Comparison of ENCODE assay signal across 22 cellular contexts in genomic region chrX:25004040-25004439, GRCh38. TPM values are rescaled to one million over a fixed set of nuclear protein-coding genes. Genes with fewer than 3 reads are reported as not detected.
DNase-seq lines count a peak whose midpoint lies in the region; ATAC-seq and TF ChIP-seq lines count a peak whose summit lies in the region.
"Had no signal": no experiment of that assay in that cellular context is flagged by ENCODE, and none has a peak within 500 bp of the region (broad histone marks: within the 10 kb centered on the region; RNA-seq: fewer than 3 reads in every experiment).

No MANE protein-coding gene starts in this region.

- no peak overlapping the region for H2AK5ac ChIP-seq in neuronal stem cell (ENCODE audit: low read depth, low read length)

- no peak overlapping the region for H2BK12ac ChIP-seq in neuronal stem cell (ENCODE audit: low read length)

- intact Hi-C loops in spleen (cut with DNase I; ENCODE audit: low total_unique reads) = no loop called here

- no peak overlapping the region for H3K27ac ChIP-seq in neuronal stem cell (replicated peaks; ENCODE audit: low read length)
- H3K27ac ChIP-seq in spleen = no peak overlapping the region
- H3K27ac ChIP-seq: 22Rv1, left lung, upper lobe of left lung had no signal

- peak overlapping the region; percentile 68 for H2AFZ ChIP-seq in neuronal stem cell (ENCODE audit: low read length)

- H3K4me2 ChIP-seq in neuronal stem cell (ENCODE audit: insufficient read depth, low read length, poor library complexity, severe bottlenecking) = no peak overlapping the region

- peaks cover 28% of the 10 kb centered on the region for H3K4me1 Mint-ChIP-seq in chondrocyte (ENCODE audit: low read depth)
- peaks cover 13% of the 10 kb centered on the region for H3K4me1 Mint-ChIP-seq in activated CD8-positive, alpha-beta memory T cell treated with anti-CD3 and anti-CD28 coated beads, Interleukin-2, amount 10 ng/mL, durations not matched to agents 7 days and 5 days

- H3K23ac ChIP-seq in neuronal stem cell (ENCODE audit: low read depth, low read length, poor library complexity) = no peak overlapping the region

- peak; percentile 29 for DNase-seq in DMS53 (lab: John Stamatoyannopoulos, UW)
- DNase-seq in DMS53 treated with DMSO at 0.1 percent for 48 hours (lab: John Stamatoyannopoulos, UW; ENCODE audit: unreplicated experiment) = no peak
- peak; percentile 71 for DNase-seq in H7
- no peak for DNase-seq in chondrocyte (ENCODE audit: low spot score)
- DNase-seq in neuronal stem cell (ENCODE audit: low spot score) = no peak
- no peak for DNase-seq in spleen
- DNase-seq in activated CD8-positive, alpha-beta memory T cell treated with anti-CD3 and anti-CD28 coated beads, Interleukin-2, amount 10 ng/mL, durations not matched to agents 7 days and 5 days = no peak
- DNase-seq: activated gamma-delta T cell; BE2C; effector memory CD4-positive, alpha-beta T cell; left lung; mucosa of descending colon; NCI-H1417; NCI-H524 treated with DMSO at 0.1 percent for 48 hours had no signal

- H3K36me3 ChIP-seq in H7 (replicated peaks; ENCODE audit: control insufficient read depth, insufficient read depth, low read length) (no peaks in the 10 kb centered on the region), neuronal stem cell (replicated peaks in 1 of 2; ENCODE audit: control insufficient read depth in 2 of 2, insufficient read depth in 2 of 2, low read length in 2 of 2) (peaks cover 0 to 3% of the 10 kb centered on the region in 2 donors), spleen (no peaks in the 10 kb centered on the region)
- H3K36me3 ChIP-seq: BE2C, left lung, upper lobe of left lung had no signal

- no peak overlapping the region for H3K4me3 ChIP-seq in H7 (ENCODE audit: insufficient read depth, low read depth, low read length)
- no peak overlapping the region for H3K4me3 ChIP-seq in neuronal stem cell (ENCODE audit: low read length in 2 of 2)
- H3K4me3 ChIP-seq in spleen = peak overlapping the region in 1 of 8 donors; percentile 38
- H3K4me3 ChIP-seq: left lung, mucosa of descending colon had no signal

- H3K27ac Mint-ChIP-seq in chondrocyte (ENCODE audit: unreplicated experiment) = no peak overlapping the region
- no peak overlapping the region for H3K27ac Mint-ChIP-seq in activated CD8-positive, alpha-beta memory T cell treated with anti-CD3 and anti-CD28 coated beads, Interleukin-2, amount 10 ng/mL, durations not matched to agents 7 days and 5 days
- H3K27ac Mint-ChIP-seq: stimulated activated naive CD8-positive, alpha-beta T cell treated with anti-CD3 and anti-CD28 coated beads, Interleukin-15, Interleukin-2, amounts not matched to agents 100 ng/mL and 50 ng/mL, for 24 hours had no signal

- H2BK15ac ChIP-seq in neuronal stem cell (ENCODE audit: low read length) = no peak overlapping the region

- no peak overlapping the region for H3K9ac ChIP-seq in neuronal stem cell (ENCODE audit: low read depth, low read length, poor library complexity)

- peaks cover 9% of the 10 kb centered on the region for H3K36me3 Mint-ChIP-seq in chondrocyte (ENCODE audit: low read depth)
- peaks cover 4% of the 10 kb centered on the region for H3K36me3 Mint-ChIP-seq in activated CD8-positive, alpha-beta memory T cell treated with anti-CD3 and anti-CD28 coated beads, Interleukin-2, amount 10 ng/mL, durations not matched to agents 7 days and 5 days

- no peak overlapping the region for H3K14ac ChIP-seq in neuronal stem cell (ENCODE audit: low read length)

- H3K4me1 ChIP-seq in neuronal stem cell (ENCODE audit: control insufficient read depth in 2 of 2, insufficient read depth in 1 of 2, low read depth in 1 of 2, low read length in 2 of 2) = peaks cover 0 to 5% of the 10 kb centered on the region in 2 donors
- H3K4me1 ChIP-seq in spleen = peaks cover 5 to 42% (median 22%) of the 10 kb centered on the region in 6 donors
- H3K4me1 ChIP-seq: BE2C had no signal

- H3K9me3 Mint-ChIP-seq in chondrocyte (ENCODE audit: low read depth) = no peaks in the 10 kb centered on the region
- H3K9me3 Mint-ChIP-seq in activated CD8-positive, alpha-beta memory T cell treated with anti-CD3 and anti-CD28 coated beads, Interleukin-2, amount 10 ng/mL, durations not matched to agents 7 days and 5 days (ENCODE audit: low read depth) = no peaks in the 10 kb centered on the region
- H3K9me3 Mint-ChIP-seq: stimulated activated naive CD8-positive, alpha-beta T cell treated with anti-CD3 and anti-CD28 coated beads, Interleukin-15, Interleukin-2, amounts not matched to agents 100 ng/mL and 50 ng/mL, for 24 hours had no signal

- no peak for TF ChIP-seq CTCF in chondrocyte (IDR thresholded peaks at IDR 0.05)
- no peak for TF ChIP-seq CTCF in spleen (IDR thresholded peaks at IDR 0.05 in 8 of 11, conservative IDR thresholded peaks at IDR 0.05 in 3 of 11)

- H3K9me3 ChIP-seq in neuronal stem cell (replicated peaks in 1 of 2; ENCODE audit: control insufficient read depth in 2 of 2, insufficient read depth in 1 of 2, low read depth in 1 of 2, low read length in 2 of 2) (no peaks in the 10 kb centered on the region), spleen (no peaks in the 10 kb centered on the region)
- H3K9me3 ChIP-seq: BE2C, left lung, mucosa of descending colon, upper lobe of left lung had no signal

- H4K91ac ChIP-seq in neuronal stem cell (ENCODE audit: low read depth, low read length, poor library complexity) = no peak overlapping the region

- no peak overlapping the region for H4K8ac ChIP-seq in neuronal stem cell (ENCODE audit: low read depth, low read length)

- TF ChIP-seq POLR2A in spleen (IDR thresholded peaks at IDR 0.05) = no peak

- no peak overlapping the region for H2BK120ac ChIP-seq in neuronal stem cell (ENCODE audit: low read depth, low read length)

- WGBS in neuronal stem cell (ENCODE audit: extremely low coverage in 2 of 2, insufficient read length in 2 of 2, insufficient replicate concordance in 1 of 2), 2 donors = no CpG with 5 or more reads among the region's 10 CpGs
- WGBS in spleen, 5 donors = 8 to 30% (median 13%) methylated on average over 10 of the region's 10 CpGs

- no peak for ATAC-seq in HG03520 (IDR thresholded peaks at IDR 0.05; ENCODE audit: unreplicated experiment)
- no peak for ATAC-seq in activated CD8-positive, alpha-beta memory T cell treated with anti-CD3 and anti-CD28 coated beads, Interleukin-2, amount 10 ng/mL, durations not matched to agents 7 days and 5 days
- ATAC-seq: sciatic nerve had no signal

- peak overlapping the region; percentile 59 for H3K4me3 Mint-ChIP-seq in chondrocyte (ENCODE audit: unreplicated experiment)
- H3K4me3 Mint-ChIP-seq in activated CD8-positive, alpha-beta memory T cell treated with anti-CD3 and anti-CD28 coated beads, Interleukin-2, amount 10 ng/mL, durations not matched to agents 7 days and 5 days = no peak overlapping the region
- H3K4me3 Mint-ChIP-seq: stimulated activated naive CD8-positive, alpha-beta T cell treated with anti-CD3 and anti-CD28 coated beads, Interleukin-15, Interleukin-2, amounts not matched to agents 100 ng/mL and 50 ng/mL, for 24 hours had no signal

- no peak overlapping the region for H2BK5ac ChIP-seq in neuronal stem cell (ENCODE audit: low read length)

- H3K27me3 ChIP-seq in H7 (ENCODE audit: control insufficient read depth, insufficient read depth, low read length) (peaks cover 95% of the 10 kb centered on the region), neuronal stem cell (ENCODE audit: control insufficient read depth in 3 of 3, insufficient read depth in 3 of 3, low read depth in 1 of 3, low read length in 3 of 3) (peaks cover 17 to 68% (median 50%) of the 10 kb centered on the region in 3 experiments), spleen (replicated peaks in 1 of 7) (peaks cover 4 to 95% (median 66%) of the 10 kb centered on the region in 7 donors)

- H3K4ac ChIP-seq in neuronal stem cell (ENCODE audit: low read length) = no peak overlapping the region

- peaks cover 58% of the 10 kb centered on the region for H3K27me3 Mint-ChIP-seq in chondrocyte (ENCODE audit: low read depth)
- H3K27me3 Mint-ChIP-seq in activated CD8-positive, alpha-beta memory T cell treated with anti-CD3 and anti-CD28 coated beads, Interleukin-2, amount 10 ng/mL, durations not matched to agents 7 days and 5 days = peaks cover 50% of the 10 kb centered on the region

- no peaks in the 10 kb centered on the region for H3K79me1 ChIP-seq in neuronal stem cell (ENCODE audit: low read depth, low read length)

- CTCF ChIA-PET in activated CD8-positive, alpha-beta memory T cell treated with anti-CD3 and anti-CD28 coated beads, Interleukin-2, amount 10 ng/mL, durations not matched to agents 7 days and 5 days (lab: Charles Lee) = interaction anchor here (0.6 to 0.8 kb wide), 2 partner anchors 18 to 156 kb away, joined by 3 read pairs; no protein-coding TSS in a partner anchor

- H3K18ac ChIP-seq in neuronal stem cell (ENCODE audit: low read length) = no peak overlapping the region

RNA-seq across cellular contexts. Expression of gene ARX, which starts 11.7 kb away (rescaled TPM):
- total RNA-seq in H7 (2014; rRNA removed; shearing (Covaris generic)) = not detected in 2 replicates
- not detected in 3 replicates for total RNA-seq in chondrocyte
- 1.4 TPM for polyA plus RNA-seq in neuronal stem cell (2013, experiment 1 of 2)
- polyA plus RNA-seq in neuronal stem cell (2013, experiment 2 of 2) = 1.4 TPM
- total RNA-seq in spleen = under 1 TPM in 2 of 7 donors, not detected in 5; 0.26 to 0.32 TPM
- not detected for polyA plus RNA-seq in spleen
- not detected for total RNA-seq in activated CD8-positive, alpha-beta memory T cell treated with anti-CD3 and anti-CD28 coated beads, Interleukin-2, amount 10 ng/mL, durations not matched to agents 7 days and 5 days
- total RNA-seq: activated CD8-positive, alpha-beta memory T cell treated with anti-CD3 and anti-CD28 coated beads for 36 hours; cerebellum; osteoblast; sciatic nerve had no signal

Comparison
In these comparisons a context has a peak if more than half of its experiments do, and no peak if none do; other contexts are left out.
1. DNase-seq: peak in DMS53 (single experiment) and H7 (single experiment); none in DMS53 treated with DMSO at 0.1 percent for 48 hours (single experiment), chondrocyte (single experiment), neuronal stem cell (single experiment), spleen (single experiment) and activated CD8-positive, alpha-beta memory T cell treated with anti-CD3 and anti-CD28 coated beads, Interleukin-2, amount 10 ng/mL, durations not matched to agents 7 days and 5 days (single experiment).